ENCODE assay signal across 24 cellular contexts in genomic region chr2:165985120-165985519, GRCh38.
"Had no signal": no experiment of that assay in that cellular context is flagged by ENCODE, and none has a peak within 500 bp of the region (broad histone marks: within the 10 kb centered on the region; RNA-seq: fewer than 3 reads in every experiment).

No MANE protein-coding gene starts in this region.

- H2AFZ ChIP-seq: hepatocyte had no signal

- H3K36me3 ChIP-seq: esophagus muscularis mucosa, gastroesophageal sphincter, heart left ventricle, left lung, lower lobe of right lung had no signal

- H3K4me3 ChIP-seq: coronary artery, dorsolateral prefrontal cortex, esophagus muscularis mucosa, gastroesophageal sphincter, heart left ventricle, hepatocyte, left lung, lower lobe of right lung, mucosa of descending colon had no signal

- FAIRE-seq: colon, endothelial cell of umbilical vein, frontal cortex, kidney had no signal

- H3K4me2 ChIP-seq: hepatocyte had no signal

- H3K79me2 ChIP-seq: hepatocyte had no signal

- DNase-seq: dermis blood vessel endothelial cell; dorsolateral prefrontal cortex; effector CD4-positive, alpha-beta T cell; effector memory CD4-positive, alpha-beta T cell; foreskin keratinocyte; heart left ventricle; hypothalamus; immature natural killer cell; islet precursor cell; kidney; kidney glomerular epithelial cell; left lung; left ventricle myocardium superior; lower lobe of right lung; mesenchymal stem cell; mucosa of descending colon; naive B cell had no signal

- H3K27me3 ChIP-seq: dorsolateral prefrontal cortex, esophagus muscularis mucosa, foreskin keratinocyte, gastroesophageal sphincter, heart left ventricle, left lung had no signal

- H3K27ac ChIP-seq: coronary artery, dorsolateral prefrontal cortex, esophagus muscularis mucosa, foreskin keratinocyte, gastroesophageal sphincter, heart left ventricle, hepatocyte, left lung, lower lobe of right lung had no signal

- H3K4me1 ChIP-seq: esophagus muscularis mucosa, foreskin keratinocyte, gastroesophageal sphincter, heart left ventricle, left lung, lower lobe of right lung had no signal

- ATAC-seq: foreskin keratinocyte, gastroesophageal sphincter, heart left ventricle, left lung, left ventricle myocardium superior, lower lobe of right lung, mucosa of descending colon had no signal

- H3K9me3 ChIP-seq: esophagus muscularis mucosa, gastroesophageal sphincter, left lung, lower lobe of right lung, mucosa of descending colon had no signal
